ENCODE assay signal across 9 cellular contexts in genomic region chr3:109336272-109336957, GRCh38. TPM values are rescaled to one million over a fixed set of nuclear protein-coding genes. Genes with fewer than 3 reads are reported as not detected.
DNase-seq lines count a peak whose midpoint lies in the region; ATAC-seq and TF ChIP-seq lines count a peak whose summit lies in the region.
"Had no signal": no experiment of that assay in that cellular context is flagged by ENCODE, and none has a peak within 500 bp of the region (broad histone marks: within the 10 kb centered on the region; RNA-seq: fewer than 3 reads in every experiment).

No MANE protein-coding gene starts in this region.

- TF ChIP-seq CTCF in omental fat pad (IDR thresholded peaks at IDR 0.05) = no peak

- ATAC-seq in omental fat pad (ENCODE audit: low FRiP score) = peak; percentile 83
- ATAC-seq in GM21360 (IDR thresholded peaks at IDR 0.05; ENCODE audit: unreplicated experiment) = no peak
- ATAC-seq in GM19467 (IDR thresholded peaks at IDR 0.05; ENCODE audit: unreplicated experiment) = no peak

- DNase-seq in CD1c-positive myeloid dendritic cell (ENCODE audit: extremely low spot score) (peak; percentile 16), fibroblast of peridontal ligament (ENCODE audit: extremely low read depth) (peak; percentile 34), omental fat pad (ENCODE audit: low spot score) (no peak), HCEC 1CT (no peak), AML-193 (lab: John Stamatoyannopoulos, UW) (no peak)
- peak; percentile 8 to 20 for DNase-seq in activated CD4-positive, alpha-beta T cell treated with anti-CD3 and anti-CD28 coated beads, Interleukin-2, amount 50 U/mL, for 48 hours

RNA-seq across cellular contexts. Expression of gene DPPA4, which starts 0.9 kb away (rescaled TPM):
- total RNA-seq in omental fat pad = under 1 TPM in 1 of 4 donors, not detected in 3; 0.36 TPM
- total RNA-seq: dermis microvascular lymphatic vessel endothelial cell had no signal

RNA-seq across cellular contexts. Expression of gene DPPA2, which starts 20.1 kb away (rescaled TPM):
- not detected for total RNA-seq in omental fat pad
- total RNA-seq: dermis microvascular lymphatic vessel endothelial cell had no signal

Comparison
In these comparisons a context has a peak if more than half of its experiments do, and no peak if none do; other contexts are left out.
1. DNase-seq: peak in CD1c-positive myeloid dendritic cell (single experiment), activated CD4-positive, alpha-beta T cell treated with anti-CD3 and anti-CD28 coated beads, Interleukin-2, amount 50 U/mL, for 48 hours (2 of 2) and fibroblast of peridontal ligament (single experiment); none in omental fat pad (single experiment), HCEC 1CT (single experiment) and AML-193 (0 of 2).